ENCODE assay signal across 8 cellular contexts in the genomic region with DNA sequence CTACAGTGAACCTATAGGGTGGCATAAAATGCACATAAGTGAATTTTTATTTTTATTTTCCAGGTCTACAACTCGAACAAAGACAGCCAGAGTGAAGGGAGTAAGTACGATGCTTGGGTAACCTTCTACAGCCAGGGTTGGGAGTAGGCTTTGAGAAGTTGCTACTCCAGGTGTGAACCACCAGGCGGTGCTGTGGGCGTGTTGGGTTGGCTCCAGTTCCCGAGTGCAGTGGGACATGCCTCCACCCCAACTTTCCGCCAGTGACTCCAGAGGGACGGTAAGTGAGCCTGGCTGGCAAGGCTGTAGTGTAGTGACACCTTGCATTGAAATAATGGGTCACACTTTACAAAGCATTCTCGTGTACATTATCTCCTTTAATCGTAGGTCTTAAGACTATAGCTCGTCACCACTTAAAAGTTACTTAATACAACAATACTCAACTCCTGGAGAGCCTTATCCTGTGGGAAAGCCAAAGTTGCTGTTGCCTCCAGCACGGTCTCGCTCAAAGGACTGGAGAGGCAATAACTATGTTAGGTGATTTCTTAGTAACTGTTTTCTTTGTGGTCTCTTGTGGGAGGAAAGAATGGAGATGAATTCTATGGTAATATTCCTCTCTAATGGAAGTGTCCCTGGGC.
A peak's percentile ranks its signal among the peaks of the same experiment; 100 is the strongest.
DNase-seq lines count a peak whose midpoint lies in the region; ATAC-seq and TF ChIP-seq lines count a peak whose summit lies in the region.

No MANE protein-coding gene starts in this region.

- no peak for ATAC-seq in HG03565 (IDR thresholded peaks at IDR 0.05; ENCODE audit: unreplicated experiment)
- no peak for ATAC-seq in HG02763 (IDR thresholded peaks at IDR 0.05; ENCODE audit: unreplicated experiment)
- ATAC-seq in HG03378 (IDR thresholded peaks at IDR 0.05; ENCODE audit: unreplicated experiment) = no peak

- no peak overlapping the region for H3K27ac Mint-ChIP-seq in HFFc6

- TF ChIP-seq CTCF in HFFc6 (IDR thresholded peaks at IDR 0.05) = peak; percentile 68; the same call in 1 of the 2 replicates

- H3K36me3 Mint-ChIP-seq in HFFc6 (ENCODE audit: low read depth) = no peaks in the 10 kb centered on the region

- H3K4me3 Mint-ChIP-seq in HFFc6 = no peak overlapping the region

- H3K9me3 Mint-ChIP-seq in HFFc6 = no peaks in the 10 kb centered on the region

- peaks cover 14% of the 10 kb centered on the region for H3K4me1 Mint-ChIP-seq in HFFc6 (ENCODE audit: low read depth)

- DNase-seq in D341Med (ENCODE audit: low spot score) = peak; percentile 67
- no peak for DNase-seq in HFFc6
- DNase-seq in activated CD4-positive, alpha-beta T cell treated with anti-CD3 and anti-CD28 coated beads for 48 hours = peak; percentile 65
- DNase-seq in kidney glomerular epithelial cell (lab: John Stamatoyannopoulos, UW) = peak; percentile 24
- no peak for DNase-seq in inferior parietal cortex (ENCODE audit: extremely low spot score)

- H3K27me3 Mint-ChIP-seq in HFFc6 (ENCODE audit: insufficient read depth) = no peaks in the 10 kb centered on the region

Comparison
In these comparisons a context has a peak if more than half of its experiments do, and no peak if none do; other contexts are left out.
1. DNase-seq: peak in D341Med (single experiment), activated CD4-positive, alpha-beta T cell treated with anti-CD3 and anti-CD28 coated beads for 48 hours (single experiment) and kidney glomerular epithelial cell (single experiment); none in HFFc6 (single experiment) and inferior parietal cortex (single experiment).